In the genomic region with DNA sequence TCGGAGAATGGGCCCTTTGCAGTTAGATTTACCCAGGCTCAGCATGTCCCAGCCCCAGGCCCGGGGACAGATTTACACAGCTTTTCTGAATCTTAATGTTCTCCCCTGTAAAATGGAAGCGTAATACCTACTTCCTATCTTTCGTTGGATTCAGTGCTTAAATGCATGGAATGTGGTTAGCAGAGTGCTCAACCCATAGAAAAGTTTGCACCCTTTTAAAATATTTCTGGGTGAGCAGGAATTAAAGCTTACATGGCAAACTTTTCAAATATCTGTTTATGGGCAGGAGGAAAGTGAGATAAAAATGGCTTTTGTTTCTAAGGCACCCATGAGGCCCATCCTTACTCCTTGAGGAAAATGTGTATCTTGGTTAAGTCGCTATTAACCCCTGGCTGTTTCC, we compare ENCODE assay signal across 7 cellular contexts.
"Had no signal": no experiment of that assay in that cellular context is flagged by ENCODE, and none has a peak within 500 bp of the region (broad histone marks: within the 10 kb centered on the region; RNA-seq: fewer than 3 reads in every experiment).

No MANE protein-coding gene starts in this region.

- H3K27ac ChIP-seq: HL-60, KMS-11 had no signal

- ATAC-seq: HepG2, K562 had no signal

- H3K4me3 ChIP-seq: K562 had no signal

- H3K4me2 ChIP-seq: KMS-11 had no signal

- H3K9ac ChIP-seq: KMS-11 had no signal

- DNase-seq: IMR-90, KBM-7, KG1 had no signal
